In the genomic region with DNA sequence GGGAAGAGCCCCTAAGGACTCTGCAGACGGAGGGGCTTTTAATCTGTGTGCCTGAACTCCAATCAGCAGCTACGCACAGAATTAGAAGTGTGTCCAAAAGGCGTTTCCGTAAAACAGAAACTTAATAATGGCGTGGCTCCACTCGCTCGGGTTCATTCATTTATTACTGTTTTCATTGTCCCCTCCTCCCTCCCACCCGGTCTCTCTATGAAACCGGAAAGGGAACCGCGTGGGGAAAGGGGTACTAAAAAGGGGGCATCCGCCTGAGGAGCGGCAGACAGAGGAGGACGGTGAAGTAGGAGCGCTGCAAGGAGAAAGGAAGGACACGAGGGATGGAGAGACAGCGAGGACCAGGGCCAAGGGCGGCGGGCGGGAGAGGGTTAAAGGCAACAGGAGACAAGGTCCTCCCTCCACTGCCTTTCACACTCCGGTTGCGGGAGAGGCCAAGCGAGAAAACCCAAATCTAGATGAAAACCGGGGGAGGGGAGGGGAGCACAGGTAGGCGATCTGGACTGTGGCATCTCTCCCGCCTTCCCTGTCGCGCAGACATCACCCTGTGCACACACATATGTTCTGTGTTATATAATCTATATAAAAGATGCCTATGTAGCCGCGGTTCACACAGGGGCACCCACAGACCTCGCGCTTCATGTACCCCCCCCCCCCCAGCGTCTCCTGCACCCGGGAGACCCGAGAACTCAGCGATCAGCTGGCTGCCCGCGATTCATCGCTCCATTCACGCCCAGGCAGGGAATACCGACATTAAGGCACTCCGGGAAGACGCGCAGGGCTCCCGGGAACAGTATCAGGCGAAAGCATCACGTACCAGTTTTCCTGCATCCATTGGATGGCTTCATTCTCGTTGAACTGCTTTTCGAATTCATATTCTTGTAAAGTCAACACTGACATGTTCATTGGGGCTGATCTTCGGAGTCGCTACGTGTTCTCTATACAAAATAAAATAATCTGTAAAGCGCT, we compare ENCODE assay signal across 8 cellular contexts. TPM values are rescaled to one million over a fixed set of nuclear protein-coding genes. Genes with fewer than 3 reads are reported as not detected.
DNase-seq lines count a peak whose midpoint lies in the region; ATAC-seq, FAIRE-seq and TF ChIP-seq lines count a peak whose summit lies in the region.

No MANE protein-coding gene starts in this region.

- peaks cover 9% of the 10 kb centered on the region for H3F3A ChIP-seq in SK-N-SH (replicated peaks; ENCODE audit: insufficient read depth)

- no peaks in the 10 kb centered on the region for H3K27me3 ChIP-seq in A673 (replicated peaks; ENCODE audit: insufficient read depth, low read depth, low read length, poor library complexity)
- no peaks in the 10 kb centered on the region for H3K27me3 ChIP-seq in SK-N-SH (ENCODE audit: insufficient read depth)
- H3K27me3 ChIP-seq in heart left ventricle, result peaks cover 0 to 5% (median 0%) of the 10 kb centered on the region in 9 donors
- no peaks in the 10 kb centered on the region for H3K27me3 ChIP-seq in parathyroid adenoma (ENCODE audit: control insufficient read depth, insufficient read depth, low read length)

- TF ChIP-seq CTCF in A673 (conservative IDR thresholded peaks at IDR 0.05; ENCODE audit: low read depth, low read length) (no peak), SK-N-SH (IDR thresholded peaks at IDR 0.05) (no peak), heart left ventricle (IDR thresholded peaks at IDR 0.05) (no peak), parathyroid adenoma (IDR thresholded peaks at IDR 0.05) (no peak)

- CTCF ChIA-PET in A673 (lab: Charles Lee) (interaction anchor here (1.2 kb wide), 1 partner anchor 10 kb away, joined by 3 read pairs; no protein-coding TSS in a partner anchor), SK-N-SH (lab: Yijun Ruan, JAX) (interaction anchor here (0.6 to 1.7 kb wide), 14 partner anchors 14 to 319 kb away, joined by 3 to 8 read pairs (median 4); no protein-coding TSS in a partner anchor)

- H2AFZ ChIP-seq in SK-N-SH (ENCODE audit: low read depth) (peak overlapping the region; percentile 90), parathyroid adenoma (peak overlapping the region; percentile 86)

- WGBS in SK-N-SH (ENCODE audit: low lambda C conversion rate), result under 1% methylated on average over 41 of the region's 53 CpGs
- 0 to 1% (median 0%) methylated on average over 53 of the region's 53 CpGs for WGBS in heart left ventricle, 4 donors

- H3K9ac ChIP-seq in SK-N-SH, result peak overlapping the region; percentile 69
- no peak overlapping the region for H3K9ac ChIP-seq in parathyroid adenoma

- peak; percentile 17 to 20 (median 18) for ATAC-seq in heart left ventricle

- peaks cover 5% of the 10 kb centered on the region for H3K36me3 ChIP-seq in A673 (ENCODE audit: insufficient read depth, low read length, poor library complexity, severe bottlenecking)
- H3K36me3 ChIP-seq in SK-N-SH (replicated peaks in 1 of 2; ENCODE audit: control insufficient read depth in 1 of 2, insufficient read depth in 2 of 2, low read length in 1 of 2), result peaks cover 0 to 3% of the 10 kb centered on the region in 2 experiments
- H3K36me3 ChIP-seq in heart left ventricle, result no peaks in the 10 kb centered on the region
- no peaks in the 10 kb centered on the region for H3K36me3 ChIP-seq in parathyroid adenoma (ENCODE audit: control insufficient read depth, insufficient read depth, low read length)

- H3K9me3 ChIP-seq in A673 (ENCODE audit: low read depth, low read length, poor library complexity, severe bottlenecking) (no peaks in the 10 kb centered on the region), SK-N-SH (no peaks in the 10 kb centered on the region), heart left ventricle (no peaks in the 10 kb centered on the region), parathyroid adenoma (ENCODE audit: control insufficient read depth, low read length) (no peaks in the 10 kb centered on the region)

- no TSS peak for BruUV-seq in A673 (replicated peaks; lab: Mats Ljungman, UMichigan)

- POLR2A ChIA-PET in A673 (lab: Charles Lee; ENCODE audit: low non-redundant PET) (no interaction called here), SK-N-SH (lab: Yijun Ruan, JAX) (interaction anchor here (0.6 to 1.2 kb wide), 3 partner anchors 139 to 1446 kb away, joined by 3 to 4 read pairs (median 3); no protein-coding TSS in a partner anchor)

- peak; percentile 88 for DNase-seq in A673 (ENCODE audit: low spot score)
- peak; percentile 58 for DNase-seq in SK-N-SH
- DNase-seq in activated naive CD8-positive, alpha-beta T cell treated with anti-CD3 and anti-CD28 coated beads, Interleukin-2, amount 50 U/mL, for 16 hours (ENCODE audit: low read depth, low spot score), result peak; percentile 46
- peak in 4 of 5 donors; percentile 28 to 64 (median 43) for DNase-seq in heart left ventricle
- DNase-seq in urothelium cell line (ENCODE audit: low spot score), result peak; percentile 37

- TF ChIP-seq POLR2A in GM18526 (IDR thresholded peaks at IDR 0.05; ENCODE audit: extremely low read depth, insufficient read length) (peak; percentile 68), heart left ventricle (IDR thresholded peaks at IDR 0.05) (no peak)

- H3K4me2 ChIP-seq in SK-N-SH, result peak overlapping the region; percentile 89
- peak overlapping the region; percentile 98 for H3K4me2 ChIP-seq in parathyroid adenoma (ENCODE audit: low read length)

- H3K27ac ChIP-seq in A673 (ENCODE audit: low read depth, low read length, poor library complexity, severe bottlenecking) (peak overlapping the region; percentile 97), SK-N-SH (ENCODE audit: low read depth in 2 of 2, low read length in 1 of 2) (peak overlapping the region; percentile 60 to 97), heart left ventricle (peak overlapping the region in 10 of 12 donors; percentile 43 to 90 (median 84)), parathyroid adenoma (peak overlapping the region; percentile 56)

- peak overlapping the region; percentile 87 for H3K4me3 ChIP-seq in A673 (ENCODE audit: low read depth, low read length, poor library complexity, severe bottlenecking)
- H3K4me3 ChIP-seq in SK-N-SH (ENCODE audit: low read depth in 2 of 2, low read length in 1 of 2), result peak overlapping the region; percentile 80 to 84
- H3K4me3 ChIP-seq in heart left ventricle, result peak overlapping the region; percentile 66 to 96 (median 87)
- peak overlapping the region; percentile 74 for H3K4me3 ChIP-seq in parathyroid adenoma (ENCODE audit: low read depth, low read length)

- intact Hi-C loops in A673 (cut with micrococcal nuclease; ENCODE audit: unreplicated experiment), result loop anchor here (2.0 to 5.0 kb wide), 5 partner anchors 110 to 313 kb away; no protein-coding TSS in a partner anchor
- intact Hi-C loops in heart left ventricle (cut with DNase I), result loop anchor here in 5 of 10 donors (5.0 to 10.0 kb wide), 3 partner anchors 145 to 317 kb away; no protein-coding TSS in a partner anchor

- H4K20me1 ChIP-seq in SK-N-SH (ENCODE audit: insufficient read depth), result no peaks in the 10 kb centered on the region

- H3K4me1 ChIP-seq in A673 (ENCODE audit: insufficient read depth, low read length, poor library complexity, severe bottlenecking) (peaks cover 29% of the 10 kb centered on the region), SK-N-SH (ENCODE audit: control insufficient read depth in 1 of 2, insufficient read depth in 2 of 2, low read depth in 1 of 2, low read length in 1 of 2) (peaks cover 13 to 20% of the 10 kb centered on the region in 2 experiments; a peak in 3 of 4 replicates), heart left ventricle (peaks cover 0 to 30% (median 4%) of the 10 kb centered on the region in 12 donors), parathyroid adenoma (no peaks in the 10 kb centered on the region)

- TF ChIP-seq RAD21 in Ishikawa (IDR thresholded peaks at IDR 0.05; ENCODE audit: low read depth) (no peak), SK-N-SH (IDR thresholded peaks at IDR 0.05; ENCODE audit: low read length) (no peak)

- H3K79me2 ChIP-seq in SK-N-SH (ENCODE audit: insufficient read depth), result peaks cover 7% of the 10 kb centered on the region
- H3K79me2 ChIP-seq in parathyroid adenoma, result no peaks in the 10 kb centered on the region

- H3K9me2 ChIP-seq in SK-N-SH, result no peaks in the 10 kb centered on the region

- no peak for FAIRE-seq in urothelium cell line (lab: Jason Lieb, UNC)

- TF ChIP-seq EP300 in Ishikawa (IDR thresholded peaks at IDR 0.05; ENCODE audit: borderline replicate concordance), result peak; percentile 17; the same call in 1 of the 2 replicates
- TF ChIP-seq EP300 in SK-N-SH (IDR thresholded peaks at IDR 0.05; ENCODE audit: borderline replicate concordance in 1 of 2, low read depth in 1 of 2, low read length in 1 of 2), result no peak

TF ChIP-seq in SK-N-SH, 30 proteins besides CTCF, POLR2A, EP300 and RAD21 (continues in another document):
- TF ChIP-seq, protein P1, sequence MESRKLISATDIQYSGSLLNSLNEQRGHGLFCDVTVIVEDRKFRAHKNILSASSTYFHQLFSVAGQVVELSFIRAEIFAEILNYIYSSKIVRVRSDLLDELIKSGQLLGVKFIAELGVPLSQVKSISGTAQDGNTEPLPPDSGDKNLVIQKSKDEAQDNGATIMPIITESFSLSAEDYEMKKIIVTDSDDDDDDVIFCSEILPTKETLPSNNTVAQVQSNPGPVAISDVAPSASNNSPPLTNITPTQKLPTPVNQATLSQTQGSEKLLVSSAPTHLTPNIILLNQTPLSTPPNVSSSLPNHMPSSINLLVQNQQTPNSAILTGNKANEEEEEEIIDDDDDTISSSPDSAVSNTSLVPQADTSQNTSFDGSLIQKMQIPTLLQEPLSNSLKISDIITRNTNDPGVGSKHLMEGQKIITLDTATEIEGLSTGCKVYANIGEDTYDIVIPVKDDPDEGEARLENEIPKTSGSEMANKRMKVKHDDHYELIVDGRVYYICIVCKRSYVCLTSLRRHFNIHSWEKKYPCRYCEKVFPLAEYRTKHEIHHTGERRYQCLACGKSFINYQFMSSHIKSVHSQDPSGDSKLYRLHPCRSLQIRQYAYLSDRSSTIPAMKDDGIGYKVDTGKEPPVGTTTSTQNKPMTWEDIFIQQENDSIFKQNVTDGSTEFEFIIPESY (IDR thresholded peaks at IDR 0.05; ENCODE audit: borderline replicate concordance, low read depth), result no peak
- TF ChIP-seq RXRA (IDR thresholded peaks at IDR 0.05; ENCODE audit: borderline replicate concordance, low read depth) (no peak), YY1 (IDR thresholded peaks at IDR 0.05; ENCODE audit: low read depth) (no peak; the same call in 1 of the 2 replicates), TCF12 (IDR thresholded peaks at IDR 0.05) (no peak), POLR2AphosphoS5 (IDR thresholded peaks at IDR 0.05; ENCODE audit: low read depth, low read length) (peak; percentile 54; the same call in 1 of the 2 replicates), CHD2 (IDR thresholded peaks at IDR 0.05; ENCODE audit: low read length, partially characterized antibody) (peak; percentile 31), SIN3A (IDR thresholded peaks at IDR 0.05; ENCODE audit: borderline replicate concordance, low read depth, low read length) (0 out of 2 replicates have a peak, but pooled peaks have one; percentile 60)

RNA-seq across cellular contexts. Expression of a gene that starts 0.7 kb away (rescaled TPM):
- total RNA-seq in A673 (2021) (50.0 and 55.3 TPM in 2 replicates), heart left ventricle (1 to 10 TPM in 8 of 9 donors, under 1 TPM in 1; 0.50 to 7.6 (median 2.9) TPM)
- polyA plus RNA-seq in SK-N-SH (2012; rRNA removed) (9.0 and 13.4 TPM in 2 replicates), heart left ventricle (10 to 100 TPM in 1 of 2 donors, 1 to 10 TPM in 1; 1.2 to 22.4 TPM)
- 13.1 and 13.8 TPM in 2 replicates for polyA plus RNA-seq in SK-N-SH (2012; cell fraction: cytosol; rRNA removed)
- polyA plus RNA-seq in SK-N-SH (2012; cell fraction: nucleus; rRNA removed), result 5.1 and 8.9 TPM in 2 replicates

Comparison
In these comparisons a context has a peak if more than half of its experiments do, and no peak if none do; other contexts are left out.
1. Peak in every context shown above with its lines: DNase-seq, ATAC-seq, H3K4me3 ChIP-seq and H3K27ac ChIP-seq.
2. DNase-seq: peak in every context shown above with its lines; median percentile 88 in A673; 58 in SK-N-SH; 46 in activated naive CD8-positive, alpha-beta T cell treated with anti-CD3 and anti-CD28 coated beads, Interleukin-2, amount 50 U/mL, for 16 hours; 43 in heart left ventricle; 37 in urothelium cell line.